9 cellular contexts compared by ENCODE assay signal in genomic region chr4:38857354-38858096, GRCh38. TPM values are rescaled to one million over a fixed set of nuclear protein-coding genes. Genes with fewer than 3 reads are reported as not detected.
DNase-seq lines count a peak whose midpoint lies in the region; ATAC-seq, FAIRE-seq and TF ChIP-seq lines count a peak whose summit lies in the region.
"Had no signal": no experiment of that assay in that cellular context is flagged by ENCODE, and none has a peak within 500 bp of the region (broad histone marks: within the 10 kb centered on the region; RNA-seq: fewer than 3 reads in every experiment).

No MANE protein-coding gene starts in this region.

- CTCF ChIA-PET in CD8-positive, alpha-beta T cell (lab: Charles Lee), result interaction anchor here (0.7 to 2.7 kb wide), 5 partner anchors 68 to 665 kb away, joined by 3 to 53 read pairs (median 8); partner anchors contain the start of gene TLR10
- CTCF ChIA-PET in WTC11 (lab: Charles Lee), result no interaction called here

- peak overlapping the region; percentile 33 for H3K4me3 Mint-ChIP-seq in CD8-positive, alpha-beta T cell
- H3K4me3 Mint-ChIP-seq in WTC11, result no peak overlapping the region

- H3K4me3 ChIP-seq in CD8-positive, alpha-beta T cell (ENCODE audit: low read depth, low read length), result peak overlapping the region; percentile 31
- peak overlapping the region in 1 of 4 donors; percentile 54 for H3K4me3 ChIP-seq in esophagus squamous epithelium
- H3K4me3 ChIP-seq in pancreas, result no peak overlapping the region
- H3K4me3 ChIP-seq: SJCRH30 had no signal

- H3K27me3 Mint-ChIP-seq in CD8-positive, alpha-beta T cell (ENCODE audit: low read depth), result peaks cover 2% of the 10 kb centered on the region
- no peaks in the 10 kb centered on the region for H3K27me3 Mint-ChIP-seq in WTC11 (ENCODE audit: low read depth)

- no peaks in the 10 kb centered on the region for H3K36me3 Mint-ChIP-seq in CD8-positive, alpha-beta T cell
- H3K36me3 Mint-ChIP-seq in WTC11, result no peaks in the 10 kb centered on the region

- peak in 1 of 4 donors; percentile 47 for TF ChIP-seq POLR2A in esophagus squamous epithelium (IDR thresholded peaks at IDR 0.05)

- ATAC-seq in CD8-positive, alpha-beta T cell, result no peak
- ATAC-seq in GM21447 (IDR thresholded peaks at IDR 0.05; ENCODE audit: unreplicated experiment) (peak; percentile 68), WTC11 (no peak), pancreas (peak in 3 of 4 donors; percentile 46 to 77 (median 68)), GM19328 (IDR thresholded peaks at IDR 0.05; ENCODE audit: unreplicated experiment) (no peak)

- POLR2A ChIA-PET in CD8-positive, alpha-beta T cell (lab: Charles Lee), result no interaction called here
- POLR2A ChIA-PET in WTC11 (lab: Charles Lee), result no interaction called here

- peaks cover 17% of the 10 kb centered on the region for H3K4me1 ChIP-seq in CD8-positive, alpha-beta T cell (ENCODE audit: insufficient read depth, low read length)
- H3K4me1 ChIP-seq in esophagus squamous epithelium (peaks cover 7 to 24% (median 8%) of the 10 kb centered on the region in 3 donors), pancreas (peaks cover 0 to 4% (median 0%) of the 10 kb centered on the region in 3 donors)

- no peak for TF ChIP-seq CTCF in CD8-positive, alpha-beta T cell (IDR thresholded peaks at IDR 0.05)
- no peak for TF ChIP-seq CTCF in WTC11 (IDR thresholded peaks at IDR 0.05)
- TF ChIP-seq CTCF in esophagus squamous epithelium (IDR thresholded peaks at IDR 0.05), result no peak
- TF ChIP-seq CTCF in pancreas (IDR thresholded peaks at IDR 0.05), result no peak
- no peak for TF ChIP-seq CTCF in GM10266 (IDR thresholded peaks at IDR 0.05; ENCODE audit: control insufficient read depth, insufficient read depth, low read depth, missing control alignments)

- no peaks in the 10 kb centered on the region for H3K27me3 ChIP-seq in CD8-positive, alpha-beta T cell (ENCODE audit: insufficient read depth, low read length)
- no peaks in the 10 kb centered on the region for H3K27me3 ChIP-seq in esophagus squamous epithelium
- H3K27me3 ChIP-seq in pancreas, result no peaks in the 10 kb centered on the region
- H3K27me3 ChIP-seq: SJCRH30 had no signal

- no peak for DNase-seq in CD8-positive, alpha-beta T cell
- DNase-seq in HT1080 (ENCODE audit: low read depth) (peak; percentile 94), WTC11 (ENCODE audit: low spot score) (no peak), esophagus squamous epithelium (lab: John Stamatoyannopoulos, UW) (peak; percentile 12), pancreas (peak in 1 of 6 donors; percentile 42), GM10266 (ENCODE audit: extremely low spot score) (no peak)

- H3K27ac Mint-ChIP-seq in CD8-positive, alpha-beta T cell, result peak overlapping the region; percentile 42
- peak overlapping the region; percentile 47 for H3K27ac Mint-ChIP-seq in WTC11

- whole genome bisulfite sequencing in esophagus squamous epithelium, 2 donors, result 11 to 14% methylated on average over 3 of the region's 3 CpGs
- 55 to 56% methylated on average over 3 of the region's 3 CpGs for WGBS in pancreas, 2 donors

- no peak for FAIRE-seq in pancreas (lab: Jason Lieb, UNC)

- peaks cover 38% of the 10 kb centered on the region for H3K4me1 Mint-ChIP-seq in CD8-positive, alpha-beta T cell (ENCODE audit: low read depth)
- H3K4me1 Mint-ChIP-seq in WTC11, result peaks cover 19% of the 10 kb centered on the region

- no peaks in the 10 kb centered on the region for H3K9me3 ChIP-seq in CD8-positive, alpha-beta T cell (ENCODE audit: low read length)
- H3K9me3 ChIP-seq in esophagus squamous epithelium, result no peaks in the 10 kb centered on the region
- no peaks in the 10 kb centered on the region for H3K9me3 ChIP-seq in pancreas
- H3K9me3 ChIP-seq: SJCRH30 had no signal

- peak overlapping the region; percentile 32 for H3K27ac ChIP-seq in CD8-positive, alpha-beta T cell (ENCODE audit: low read depth, low read length)
- H3K27ac ChIP-seq in esophagus squamous epithelium, result peak overlapping the region; percentile 75 to 85 (median 82)
- peak overlapping the region in 2 of 4 donors; percentile 52 to 53 for H3K27ac ChIP-seq in pancreas
- H3K27ac ChIP-seq: SJCRH30 had no signal

- intact Hi-C loops in CD8-positive, alpha-beta T cell (cut with DNase I, micrococcal nuclease), result loop anchor here (2.0 to 10.0 kb wide), 7 partner anchors 53 to 1173 kb away; partner anchors contain the start of genes TLR1 (in 2 of the 2) and RELL1 (in 1 of the 2)
- intact Hi-C loops in esophagus squamous epithelium (cut with DNase I), result no loop called here
- intact Hi-C loops in pancreas (cut with DNase I), result no loop called here

- H3K36me3 ChIP-seq in CD8-positive, alpha-beta T cell (ENCODE audit: insufficient read depth, low read length), result no peaks in the 10 kb centered on the region
- H3K36me3 ChIP-seq in esophagus squamous epithelium (no peaks in the 10 kb centered on the region), pancreas (no peaks in the 10 kb centered on the region)
- H3K36me3 ChIP-seq: SJCRH30 had no signal

- H3K9me3 Mint-ChIP-seq in CD8-positive, alpha-beta T cell, result no peaks in the 10 kb centered on the region
- H3K9me3 Mint-ChIP-seq in WTC11, result no peaks in the 10 kb centered on the region

TF ChIP-seq in WTC11, 78 proteins besides CTCF, POLR2A, EP300 and RAD21 (continues in another document):
- TF ChIP-seq NFATC4 (CRISPR knock-in tag; IDR thresholded peaks at IDR 0.05) (no peak), ARID4B (CRISPR knock-in tag; IDR thresholded peaks at IDR 0.05; ENCODE audit: borderline replicate concordance) (no peak), ZNF512 (CRISPR knock-in tag; IDR thresholded peaks at IDR 0.05; ENCODE audit: borderline replicate concordance) (no peak), JUN (CRISPR knock-in tag; IDR thresholded peaks at IDR 0.05) (no peak)

RNA-seq across cellular contexts. Expression of gene TLR6, which starts 0.9 kb away (rescaled TPM):
- total RNA-seq in CD8-positive, alpha-beta T cell, result under 1 TPM; 0.31 to 0.60 TPM
- 1.4 and 1.6 TPM in 2 replicates for total RNA-seq in HT1080 (2014; rRNA removed; shearing (Covaris generic))
- polyA plus RNA-seq in HT1080 (2015; cell fraction: cytosol; rRNA removed), result 3.0 and 3.7 TPM in 2 replicates
- 4.7 and 5.5 TPM in 2 replicates for polyA plus RNA-seq in HT1080 (2015; cell fraction: nucleus; rRNA removed)
- total RNA-seq in WTC11 (2021) (0.11 to 0.25 TPM (median 0.11 TPM) in 3 replicates), esophagus squamous epithelium (1 to 10 TPM; 1.1 to 3.3 (median 2.5) TPM), pancreas (1 to 10 TPM in 2 of 6 donors, under 1 TPM in 4; 0.19 to 3.9 (median 0.81) TPM)
- polyA plus RNA-seq in pancreas, result under 1 TPM; 0.07 to 0.11 TPM

RNA-seq across cellular contexts. Expression of gene FAM114A1, which starts 10.1 kb away (rescaled TPM):
- not detected for total RNA-seq in CD8-positive, alpha-beta T cell
- total RNA-seq in HT1080 (2014; rRNA removed; shearing (Covaris generic)), result 21.9 and 28.5 TPM in 2 replicates
- 21.1 and 21.4 TPM in 2 replicates for polyA plus RNA-seq in HT1080 (2015; cell fraction: cytosol; rRNA removed)
- 19.5 and 21.9 TPM in 2 replicates for polyA plus RNA-seq in HT1080 (2015; cell fraction: nucleus; rRNA removed)
- 13.8 to 17.6 TPM (median 15.7 TPM) in 3 replicates for total RNA-seq in WTC11 (2021)
- 10 to 100 TPM; 36.7 to 80.9 (median 69.2) TPM for total RNA-seq in esophagus squamous epithelium
- total RNA-seq in pancreas, result 10 to 100 TPM; 18.0 to 42.8 (median 21.9) TPM
- polyA plus RNA-seq in pancreas, result 1 to 10 TPM; 8.0 to 8.2 TPM

RNA-seq across cellular contexts. Expression of gene TLR1, which starts 52.9 kb away (rescaled TPM):
- 10 to 100 TPM; 10.1 to 13.4 TPM for total RNA-seq in CD8-positive, alpha-beta T cell
- total RNA-seq in HT1080 (2014; rRNA removed; shearing (Covaris generic)), result 0.07 TPM in 1 of 2 replicates, not detected in the other
- polyA plus RNA-seq in HT1080 (2015; cell fraction: cytosol; rRNA removed), result 0.02 and 0.18 TPM in 2 replicates
- polyA plus RNA-seq in HT1080 (2015; cell fraction: nucleus; rRNA removed), result 0.65 and 0.91 TPM in 2 replicates
- 0.28 to 0.34 TPM in 2 of 3 replicates, not detected in the other for total RNA-seq in WTC11 (2021)
- total RNA-seq in esophagus squamous epithelium, result 10 to 100 TPM in 2 of 4 donors, 1 to 10 TPM in 2; 2.5 to 11.3 (median 10.3) TPM
- 10 to 100 TPM in 2 of 6 donors, 1 to 10 TPM in 4; 3.7 to 25.3 (median 7.4) TPM for total RNA-seq in pancreas
- polyA plus RNA-seq in pancreas, result 1 to 10 TPM; 1.3 to 1.4 TPM

Comparison
In these comparisons a context has a peak if more than half of its experiments do, and no peak if none do; other contexts are left out.
1. ATAC-seq: peak in GM21447 (single experiment) and pancreas (3 of 4); none in CD8-positive, alpha-beta T cell (single experiment), WTC11 (single experiment) and GM19328 (single experiment).
2. DNase-seq: peak in HT1080 (single experiment) and esophagus squamous epithelium (single experiment); none in CD8-positive, alpha-beta T cell (0 of 7), WTC11 (single experiment) and GM10266 (single experiment).
3. RNA of gene FAM114A1, which starts 10.1 kb away (total RNA-seq): 36.7 to 80.9 TPM in esophagus squamous epithelium, 21.9 to 28.5 TPM in HT1080, 18.0 to 42.8 TPM in pancreas and 13.8 to 17.6 TPM in WTC11; not detected in CD8-positive, alpha-beta T cell; every median in the first group is over 10 times any median in the second.
4. intact Hi-C loops: an anchor here in CD8-positive, alpha-beta T cell (2.0 to 10.0 kb wide); none called in esophagus squamous epithelium and pancreas.